Comparison of ENCODE assay signal across 1 cellular context in genomic region chr1:205630651-205631009, GRCh38.
TF ChIP-seq lines count a peak whose summit lies in the region.

No MANE protein-coding gene starts in this region.

TF ChIP-seq in HepG2, 621 proteins besides CTCF, POLR2A, EP300 and RAD21 (continued from another document):
- TF ChIP-seq ZBTB14 (CRISPR knock-in tag; IDR thresholded peaks at IDR 0.05), result no peak
